ENCODE assay signal across 8 cellular contexts in the genomic region with DNA sequence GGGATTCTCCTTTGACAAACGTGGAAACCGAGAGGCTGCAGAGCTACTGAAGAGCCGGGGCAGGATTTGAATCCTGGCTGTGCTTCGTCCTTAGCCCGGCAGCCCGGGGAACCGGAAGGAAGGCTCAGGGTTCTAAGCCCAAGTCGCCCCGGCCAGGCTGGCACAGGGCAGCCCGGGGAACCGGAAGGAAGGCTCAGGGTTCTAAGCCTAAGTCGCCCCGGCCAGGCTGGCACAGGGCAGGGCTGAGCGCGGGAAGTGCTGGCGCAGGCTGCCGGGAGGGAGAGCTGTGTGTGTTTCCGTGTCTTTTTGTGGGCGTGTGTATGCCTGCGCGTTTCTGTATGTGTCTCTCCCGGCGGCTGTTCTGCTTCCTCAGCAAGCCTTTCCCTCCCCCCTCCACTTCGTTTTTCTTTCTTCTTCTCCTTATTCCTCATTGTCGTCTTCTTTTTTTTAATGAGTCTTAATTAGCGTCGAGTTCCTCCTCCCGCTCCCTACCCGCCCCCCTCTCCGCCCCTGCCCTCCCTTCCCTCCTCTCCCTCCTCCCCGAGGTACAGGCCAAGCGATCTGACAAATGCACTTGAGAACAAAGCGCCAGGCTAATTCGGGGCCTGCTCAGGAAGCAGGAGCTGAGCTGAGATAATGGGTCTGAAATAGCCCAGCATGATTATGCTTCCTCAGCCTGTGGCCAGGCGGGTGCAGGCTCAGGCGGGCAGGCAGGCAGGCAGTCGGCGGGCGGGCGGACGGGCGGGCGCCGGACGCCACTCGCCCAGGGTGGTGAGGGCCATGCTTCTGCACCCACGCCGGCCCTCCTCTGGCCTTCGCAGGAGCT.
DNase-seq lines count a peak whose midpoint lies in the region; ATAC-seq and TF ChIP-seq lines count a peak whose summit lies in the region.

No MANE protein-coding gene starts in this region.

- no peak for TF ChIP-seq EP300 in transverse colon (IDR thresholded peaks at IDR 0.05; ENCODE audit: low read depth)

- 7 to 29% methylated on average over 40 to 49 of the region's 49 CpGs for WGBS in esophagus, 2 donors
- 0 to 51% methylated on average over 6 to 47 of the region's 49 CpGs for WGBS in transverse colon (ENCODE audit: low coverage in 1 of 2), 2 donors

- H3K9me3 ChIP-seq in esophagus (ENCODE audit: control insufficient read depth in 2 of 2, insufficient read depth in 1 of 2, low read depth in 1 of 2, low read length in 1 of 2) (no peaks in the 10 kb centered on the region), mucosa of rectum (ENCODE audit: control insufficient read depth in 2 of 2, low read length in 2 of 2) (no peaks in the 10 kb centered on the region), transverse colon (no peaks in the 10 kb centered on the region)

- no peaks in the 10 kb centered on the region for H3K27me3 ChIP-seq in esophagus (ENCODE audit: control insufficient read depth in 1 of 2, insufficient read depth in 2 of 2, low read length in 2 of 2)
- no peaks in the 10 kb centered on the region for H3K27me3 ChIP-seq in mucosa of rectum (ENCODE audit: control insufficient read depth in 2 of 2, insufficient read depth in 2 of 2, low read length in 2 of 2)
- no peaks in the 10 kb centered on the region for H3K27me3 ChIP-seq in transverse colon

- no peak for ATAC-seq in GM19328 (IDR thresholded peaks at IDR 0.05; ENCODE audit: unreplicated experiment)
- no peak for ATAC-seq in GM21360 (IDR thresholded peaks at IDR 0.05; ENCODE audit: unreplicated experiment)

- no peak for TF ChIP-seq CTCF in VCaP (conservative IDR thresholded peaks at IDR 0.05)
- TF ChIP-seq CTCF in transverse colon (IDR thresholded peaks at IDR 0.05), result no peak

- H3K4me1 ChIP-seq in esophagus (ENCODE audit: control insufficient read depth in 2 of 2, insufficient read depth in 2 of 2, low read length in 1 of 2) (peaks cover 0 to 17% of the 10 kb centered on the region in 2 donors), mucosa of rectum (ENCODE audit: control insufficient read depth in 2 of 2, insufficient read depth in 2 of 2, low read length in 2 of 2) (peaks cover 10 to 17% of the 10 kb centered on the region in 2 donors), transverse colon (peaks cover 11 to 28% (median 19%) of the 10 kb centered on the region in 4 donors)

- H3K27ac ChIP-seq in VCaP, result peak overlapping the region; percentile 52
- peak overlapping the region; percentile 82 to 86 for H3K27ac ChIP-seq in esophagus (ENCODE audit: low read depth in 2 of 2, low read length in 1 of 2)
- H3K27ac ChIP-seq in mucosa of rectum (ENCODE audit: low read depth in 2 of 2, low read length in 2 of 2), result peak overlapping the region; percentile 85 to 87
- H3K27ac ChIP-seq in transverse colon, result peak overlapping the region; percentile 84 to 89 (median 88)

- peak overlapping the region; percentile 32 to 58 for H3K9ac ChIP-seq in mucosa of rectum (ENCODE audit: low read depth in 1 of 2, low read length in 2 of 2)

- H3K36me3 ChIP-seq in esophagus (ENCODE audit: control insufficient read depth in 2 of 2, insufficient read depth in 2 of 2, low read length in 1 of 2), result no peaks in the 10 kb centered on the region
- no peaks in the 10 kb centered on the region for H3K36me3 ChIP-seq in mucosa of rectum (ENCODE audit: control insufficient read depth in 2 of 2, insufficient read depth in 2 of 2, low read length in 2 of 2)
- H3K36me3 ChIP-seq in transverse colon, result no peaks in the 10 kb centered on the region

- in situ Hi-C loops in transverse colon (cut with MboI; ENCODE audit: low pct_ligation_motif_present in 1 of 4, low pct_unique_long_range_greater_than_20kb in 1 of 4, low sequenced_read_pairs in 3 of 4), result no loop called here

- peak; percentile 20 for TF ChIP-seq POLR2A in transverse colon (IDR thresholded peaks at IDR 0.05)

- DNase-seq in Ammon's horn (ENCODE audit: low spot score) (peak; percentile 77), KG1 (lab: John Stamatoyannopoulos, UW) (peak; percentile 39), transverse colon (peak; percentile 65)

- intact Hi-C loops in transverse colon (cut with DNase I; ENCODE audit: low total_unique reads), result loop anchor here (5.0 kb wide), 1 partner anchor 62 kb away; no protein-coding TSS in a partner anchor

- H3K4me3 ChIP-seq in esophagus (ENCODE audit: low read depth in 1 of 2, low read length in 2 of 2) (no peak overlapping the region), mucosa of rectum (ENCODE audit: low read length in 2 of 2) (peak overlapping the region in 1 of 2 donors; percentile 32), transverse colon (peak overlapping the region in 2 of 4 donors; percentile 5 to 35)
